In the genomic region with DNA sequence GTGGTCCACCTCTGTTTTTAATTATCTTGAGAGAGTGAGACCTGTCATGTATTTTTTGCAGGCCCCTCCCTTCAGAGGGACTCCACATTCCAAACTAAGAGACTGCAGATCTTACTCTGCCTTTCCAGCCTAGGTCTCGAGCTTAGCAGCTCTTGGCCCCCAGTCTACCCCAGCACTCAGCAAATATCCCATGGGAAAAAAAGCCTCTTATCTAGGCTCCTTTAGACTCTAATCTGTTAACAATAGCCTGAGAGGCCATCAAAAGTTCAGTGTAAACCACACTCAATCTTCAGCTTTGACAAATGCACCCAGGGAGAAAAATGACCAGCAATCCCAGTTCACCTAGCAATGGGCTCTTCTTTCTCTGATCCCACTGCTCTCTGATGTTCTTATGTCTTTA, we compare ENCODE assay signal across 1 cellular context.
TF ChIP-seq lines count a peak whose summit lies in the region.

No MANE protein-coding gene starts in this region.

TF ChIP-seq in HEK293, 187 proteins besides CTCF, POLR2A, EP300 and RAD21 (continued from another document):
- TF ChIP-seq, protein P1, sequence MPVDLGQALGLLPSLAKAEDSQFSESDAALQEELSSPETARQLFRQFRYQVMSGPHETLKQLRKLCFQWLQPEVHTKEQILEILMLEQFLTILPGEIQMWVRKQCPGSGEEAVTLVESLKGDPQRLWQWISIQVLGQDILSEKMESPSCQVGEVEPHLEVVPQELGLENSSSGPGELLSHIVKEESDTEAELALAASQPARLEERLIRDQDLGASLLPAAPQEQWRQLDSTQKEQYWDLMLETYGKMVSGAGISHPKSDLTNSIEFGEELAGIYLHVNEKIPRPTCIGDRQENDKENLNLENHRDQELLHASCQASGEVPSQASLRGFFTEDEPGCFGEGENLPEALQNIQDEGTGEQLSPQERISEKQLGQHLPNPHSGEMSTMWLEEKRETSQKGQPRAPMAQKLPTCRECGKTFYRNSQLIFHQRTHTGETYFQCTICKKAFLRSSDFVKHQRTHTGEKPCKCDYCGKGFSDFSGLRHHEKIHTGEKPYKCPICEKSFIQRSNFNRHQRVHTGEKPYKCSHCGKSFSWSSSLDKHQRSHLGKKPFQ (tag by site-specific recombination; IDR thresholded peaks at IDR 0.05), result peak; percentile 77
- TF ChIP-seq IKZF3 (tag by site-specific recombination; IDR thresholded peaks at IDR 0.05) (peak; percentile 73), ZBTB21 (tag by site-specific recombination; IDR thresholded peaks at IDR 0.05) (no peak), ZNF112 (tag by site-specific recombination; IDR thresholded peaks at IDR 0.05) (no peak), ZNF473 (tag by site-specific recombination; IDR thresholded peaks at IDR 0.05) (no peak), ZBTB20 (tag by site-specific recombination; IDR thresholded peaks at IDR 0.05) (no peak), ZNF623 (tag by site-specific recombination; IDR thresholded peaks at IDR 0.05) (no peak), GLIS1 (tag by site-specific recombination; IDR thresholded peaks at IDR 0.05) (peak; percentile 21; the same call in 1 of the 2 replicates), OVOL3 (tag by site-specific recombination; IDR thresholded peaks at IDR 0.05) (no peak), ZNF223 (tag by site-specific recombination; IDR thresholded peaks at IDR 0.05) (no peak), MYNN (tag by site-specific recombination; IDR thresholded peaks at IDR 0.05; ENCODE audit: borderline replicate concordance) (0 out of 2 replicates have a peak, but pooled peaks have one; percentile 30), ZNF155 (tag by site-specific recombination; IDR thresholded peaks at IDR 0.05) (no peak), HOXC10 (CRISPR knock-in tag; IDR thresholded peaks at IDR 0.05) (no peak), ZNF629 (tag by site-specific recombination; IDR thresholded peaks at IDR 0.05) (no peak; the same call in 1 of the 2 replicates), ZNF341 (tag by site-specific recombination; IDR thresholded peaks at IDR 0.05; ENCODE audit: low read depth) (peak; percentile 28; the same call in 1 of the 2 replicates), ZNF830 (tag by site-specific recombination; IDR thresholded peaks at IDR 0.05; ENCODE audit: low read depth) (no peak), ZNF596 (tag by site-specific recombination; IDR thresholded peaks at IDR 0.05) (0 out of 2 replicates have a peak, but pooled peaks have one; percentile 28), ZNF776 (tag by site-specific recombination; IDR thresholded peaks at IDR 0.05; ENCODE audit: borderline replicate concordance) (no peak), FEZF1 (tag by site-specific recombination; IDR thresholded peaks at IDR 0.05) (peak; percentile 77; the same call in 1 of the 2 replicates), ZNF530 (tag by site-specific recombination; IDR thresholded peaks at IDR 0.05; ENCODE audit: low read depth) (no peak), ZSCAN30 (tag by site-specific recombination; IDR thresholded peaks at IDR 0.05) (no peak), ZXDB (tag by site-specific recombination; IDR thresholded peaks at IDR 0.05) (peak; percentile 73), ZSCAN16 (tag by site-specific recombination; IDR thresholded peaks at IDR 0.05) (no peak), ZSCAN23 (tag by site-specific recombination; IDR thresholded peaks at IDR 0.05) (0 out of 2 replicates have a peak, but pooled peaks have one; percentile 34), ZNF792 (tag by site-specific recombination; IDR thresholded peaks at IDR 0.05) (no peak), ZNF133 (tag by site-specific recombination; IDR thresholded peaks at IDR 0.05) (no peak), RBAK (tag by site-specific recombination; IDR thresholded peaks at IDR 0.05) (no peak), ZNF610 (tag by site-specific recombination; IDR thresholded peaks at IDR 0.05; ENCODE audit: borderline replicate concordance) (0 out of 2 replicates have a peak, but pooled peaks have one; percentile 34), ZNF16 (tag by site-specific recombination; IDR thresholded peaks at IDR 0.05; ENCODE audit: low read depth) (no peak), ZNF558 (tag by site-specific recombination; IDR thresholded peaks at IDR 0.05) (no peak), OSR2 (tag by site-specific recombination; IDR thresholded peaks at IDR 0.05) (peak; percentile 67; the same call in 1 of the 2 replicates), MEIS1 (CRISPR knock-in tag; IDR thresholded peaks at IDR 0.05; ENCODE audit: borderline replicate concordance) (peak; percentile 23; the same call in 1 of the 2 replicates), KLF8 (tag by site-specific recombination; IDR thresholded peaks at IDR 0.05) (peak; percentile 42; the same call in 1 of the 2 replicates), ZNF157 (tag by site-specific recombination; IDR thresholded peaks at IDR 0.05) (no peak), SP3 (tag by site-specific recombination; IDR thresholded peaks at IDR 0.05) (no peak), ZNF837 (tag by site-specific recombination; IDR thresholded peaks at IDR 0.05) (no peak)
- TF ChIP-seq, protein P2, sequence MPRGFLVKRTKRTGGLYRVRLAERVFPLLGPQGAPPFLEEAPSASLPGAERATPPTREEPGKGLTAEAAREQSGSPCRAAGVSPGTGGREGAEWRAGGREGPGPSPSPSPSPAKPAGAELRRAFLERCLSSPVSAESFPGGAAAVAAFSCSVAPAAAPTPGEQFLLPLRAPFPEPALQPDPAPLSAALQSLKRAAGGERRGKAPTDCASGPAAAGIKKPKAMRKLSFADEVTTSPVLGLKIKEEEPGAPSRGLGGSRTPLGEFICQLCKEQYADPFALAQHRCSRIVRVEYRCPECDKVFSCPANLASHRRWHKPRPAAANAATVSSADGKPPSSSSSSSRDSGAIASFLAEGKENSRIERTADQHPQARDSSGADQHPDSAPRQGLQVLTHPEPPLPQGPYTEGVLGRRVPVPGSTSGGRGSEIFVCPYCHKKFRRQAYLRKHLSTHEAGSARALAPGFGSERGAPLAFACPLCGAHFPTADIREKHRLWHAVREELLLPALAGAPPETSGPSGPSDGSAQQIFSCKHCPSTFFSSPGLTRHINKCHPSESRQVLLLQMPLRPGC (tag by site-specific recombination; IDR thresholded peaks at IDR 0.05), result peak; percentile 31; the same call in 1 of the 2 replicates
- TF ChIP-seq, protein P3, sequence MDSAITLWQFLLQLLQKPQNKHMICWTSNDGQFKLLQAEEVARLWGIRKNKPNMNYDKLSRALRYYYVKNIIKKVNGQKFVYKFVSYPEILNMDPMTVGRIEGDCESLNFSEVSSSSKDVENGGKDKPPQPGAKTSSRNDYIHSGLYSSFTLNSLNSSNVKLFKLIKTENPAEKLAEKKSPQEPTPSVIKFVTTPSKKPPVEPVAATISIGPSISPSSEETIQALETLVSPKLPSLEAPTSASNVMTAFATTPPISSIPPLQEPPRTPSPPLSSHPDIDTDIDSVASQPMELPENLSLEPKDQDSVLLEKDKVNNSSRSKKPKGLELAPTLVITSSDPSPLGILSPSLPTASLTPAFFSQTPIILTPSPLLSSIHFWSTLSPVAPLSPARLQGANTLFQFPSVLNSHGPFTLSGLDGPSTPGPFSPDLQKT (IDR thresholded peaks at IDR 0.05; ENCODE audit: borderline replicate concordance, low read depth, low read length), result no peak
- TF ChIP-seq, protein P4, sequence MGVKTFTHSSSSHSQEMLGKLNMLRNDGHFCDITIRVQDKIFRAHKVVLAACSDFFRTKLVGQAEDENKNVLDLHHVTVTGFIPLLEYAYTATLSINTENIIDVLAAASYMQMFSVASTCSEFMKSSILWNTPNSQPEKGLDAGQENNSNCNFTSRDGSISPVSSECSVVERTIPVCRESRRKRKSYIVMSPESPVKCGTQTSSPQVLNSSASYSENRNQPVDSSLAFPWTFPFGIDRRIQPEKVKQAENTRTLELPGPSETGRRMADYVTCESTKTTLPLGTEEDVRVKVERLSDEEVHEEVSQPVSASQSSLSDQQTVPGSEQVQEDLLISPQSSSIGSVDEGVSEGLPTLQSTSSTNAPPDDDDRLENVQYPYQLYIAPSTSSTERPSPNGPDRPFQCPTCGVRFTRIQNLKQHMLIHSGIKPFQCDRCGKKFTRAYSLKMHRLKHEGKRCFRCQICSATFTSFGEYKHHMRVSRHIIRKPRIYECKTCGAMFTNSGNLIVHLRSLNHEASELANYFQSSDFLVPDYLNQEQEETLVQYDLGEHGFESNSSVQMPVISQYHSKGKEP (tag by site-specific recombination; IDR thresholded peaks at IDR 0.05), result 0 out of 2 replicates have a peak, but pooled peaks have one; percentile 50
- TF ChIP-seq, protein P5, sequence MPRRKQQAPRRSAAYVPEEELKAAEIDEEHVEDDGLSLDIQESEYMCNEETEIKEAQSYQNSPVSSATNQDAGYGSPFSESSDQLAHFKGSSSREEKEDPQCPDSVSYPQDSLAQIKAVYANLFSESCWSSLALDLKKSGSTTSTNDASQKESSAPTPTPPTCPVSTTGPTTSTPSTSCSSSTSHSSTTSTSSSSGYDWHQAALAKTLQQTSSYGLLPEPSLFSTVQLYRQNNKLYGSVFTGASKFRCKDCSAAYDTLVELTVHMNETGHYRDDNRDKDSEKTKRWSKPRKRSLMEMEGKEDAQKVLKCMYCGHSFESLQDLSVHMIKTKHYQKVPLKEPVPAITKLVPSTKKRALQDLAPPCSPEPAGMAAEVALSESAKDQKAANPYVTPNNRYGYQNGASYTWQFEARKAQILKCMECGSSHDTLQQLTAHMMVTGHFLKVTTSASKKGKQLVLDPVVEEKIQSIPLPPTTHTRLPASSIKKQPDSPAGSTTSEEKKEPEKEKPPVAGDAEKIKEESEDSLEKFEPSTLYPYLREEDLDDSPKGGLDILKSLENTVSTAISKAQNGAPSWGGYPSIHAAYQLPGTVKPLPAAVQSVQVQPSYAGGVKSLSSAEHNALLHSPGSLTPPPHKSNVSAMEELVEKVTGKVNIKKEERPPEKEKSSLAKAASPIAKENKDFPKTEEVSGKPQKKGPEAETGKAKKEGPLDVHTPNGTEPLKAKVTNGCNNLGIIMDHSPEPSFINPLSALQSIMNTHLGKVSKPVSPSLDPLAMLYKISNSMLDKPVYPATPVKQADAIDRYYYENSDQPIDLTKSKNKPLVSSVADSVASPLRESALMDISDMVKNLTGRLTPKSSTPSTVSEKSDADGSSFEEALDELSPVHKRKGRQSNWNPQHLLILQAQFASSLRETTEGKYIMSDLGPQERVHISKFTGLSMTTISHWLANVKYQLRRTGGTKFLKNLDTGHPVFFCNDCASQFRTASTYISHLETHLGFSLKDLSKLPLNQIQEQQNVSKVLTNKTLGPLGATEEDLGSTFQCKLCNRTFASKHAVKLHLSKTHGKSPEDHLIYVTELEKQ (tag by site-specific recombination; IDR thresholded peaks at IDR 0.05; ENCODE audit: borderline replicate concordance), result 0 out of 2 replicates have a peak, but pooled peaks have one; percentile 28
- TF ChIP-seq, protein P6, sequence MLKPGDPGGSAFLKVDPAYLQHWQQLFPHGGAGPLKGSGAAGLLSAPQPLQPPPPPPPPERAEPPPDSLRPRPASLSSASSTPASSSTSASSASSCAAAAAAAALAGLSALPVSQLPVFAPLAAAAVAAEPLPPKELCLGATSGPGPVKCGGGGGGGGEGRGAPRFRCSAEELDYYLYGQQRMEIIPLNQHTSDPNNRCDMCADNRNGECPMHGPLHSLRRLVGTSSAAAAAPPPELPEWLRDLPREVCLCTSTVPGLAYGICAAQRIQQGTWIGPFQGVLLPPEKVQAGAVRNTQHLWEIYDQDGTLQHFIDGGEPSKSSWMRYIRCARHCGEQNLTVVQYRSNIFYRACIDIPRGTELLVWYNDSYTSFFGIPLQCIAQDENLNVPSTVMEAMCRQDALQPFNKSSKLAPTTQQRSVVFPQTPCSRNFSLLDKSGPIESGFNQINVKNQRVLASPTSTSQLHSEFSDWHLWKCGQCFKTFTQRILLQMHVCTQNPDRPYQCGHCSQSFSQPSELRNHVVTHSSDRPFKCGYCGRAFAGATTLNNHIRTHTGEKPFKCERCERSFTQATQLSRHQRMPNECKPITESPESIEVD (tag by site-specific recombination; IDR thresholded peaks at IDR 0.05), result peak; percentile 66
- TF ChIP-seq, protein P7, sequence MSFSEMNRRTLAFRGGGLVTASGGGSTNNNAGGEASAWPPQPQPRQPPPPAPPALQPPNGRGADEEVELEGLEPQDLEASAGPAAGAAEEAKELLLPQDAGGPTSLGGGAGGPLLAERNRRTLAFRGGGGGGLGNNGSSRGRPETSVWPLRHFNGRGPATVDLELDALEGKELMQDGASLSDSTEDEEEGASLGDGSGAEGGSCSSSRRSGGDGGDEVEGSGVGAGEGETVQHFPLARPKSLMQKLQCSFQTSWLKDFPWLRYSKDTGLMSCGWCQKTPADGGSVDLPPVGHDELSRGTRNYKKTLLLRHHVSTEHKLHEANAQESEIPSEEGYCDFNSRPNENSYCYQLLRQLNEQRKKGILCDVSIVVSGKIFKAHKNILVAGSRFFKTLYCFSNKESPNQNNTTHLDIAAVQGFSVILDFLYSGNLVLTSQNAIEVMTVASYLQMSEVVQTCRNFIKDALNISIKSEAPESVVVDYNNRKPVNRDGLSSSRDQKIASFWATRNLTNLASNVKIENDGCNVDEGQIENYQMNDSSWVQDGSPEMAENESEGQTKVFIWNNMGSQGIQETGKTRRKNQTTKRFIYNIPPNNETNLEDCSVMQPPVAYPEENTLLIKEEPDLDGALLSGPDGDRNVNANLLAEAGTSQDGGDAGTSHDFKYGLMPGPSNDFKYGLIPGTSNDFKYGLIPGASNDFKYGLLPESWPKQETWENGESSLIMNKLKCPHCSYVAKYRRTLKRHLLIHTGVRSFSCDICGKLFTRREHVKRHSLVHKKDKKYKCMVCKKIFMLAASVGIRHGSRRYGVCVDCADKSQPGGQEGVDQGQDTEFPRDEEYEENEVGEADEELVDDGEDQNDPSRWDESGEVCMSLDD (tag by site-specific recombination; IDR thresholded peaks at IDR 0.05), result no peak
- TF ChIP-seq, protein P8, sequence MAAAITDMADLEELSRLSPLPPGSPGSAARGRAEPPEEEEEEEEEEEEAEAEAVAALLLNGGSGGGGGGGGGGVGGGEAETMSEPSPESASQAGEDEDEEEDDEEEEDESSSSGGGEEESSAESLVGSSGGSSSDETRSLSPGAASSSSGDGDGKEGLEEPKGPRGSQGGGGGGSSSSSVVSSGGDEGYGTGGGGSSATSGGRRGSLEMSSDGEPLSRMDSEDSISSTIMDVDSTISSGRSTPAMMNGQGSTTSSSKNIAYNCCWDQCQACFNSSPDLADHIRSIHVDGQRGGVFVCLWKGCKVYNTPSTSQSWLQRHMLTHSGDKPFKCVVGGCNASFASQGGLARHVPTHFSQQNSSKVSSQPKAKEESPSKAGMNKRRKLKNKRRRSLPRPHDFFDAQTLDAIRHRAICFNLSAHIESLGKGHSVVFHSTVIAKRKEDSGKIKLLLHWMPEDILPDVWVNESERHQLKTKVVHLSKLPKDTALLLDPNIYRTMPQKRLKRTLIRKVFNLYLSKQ (tag by site-specific recombination; IDR thresholded peaks at IDR 0.05; ENCODE audit: borderline replicate concordance), result no peak
- TF ChIP-seq, protein P9, sequence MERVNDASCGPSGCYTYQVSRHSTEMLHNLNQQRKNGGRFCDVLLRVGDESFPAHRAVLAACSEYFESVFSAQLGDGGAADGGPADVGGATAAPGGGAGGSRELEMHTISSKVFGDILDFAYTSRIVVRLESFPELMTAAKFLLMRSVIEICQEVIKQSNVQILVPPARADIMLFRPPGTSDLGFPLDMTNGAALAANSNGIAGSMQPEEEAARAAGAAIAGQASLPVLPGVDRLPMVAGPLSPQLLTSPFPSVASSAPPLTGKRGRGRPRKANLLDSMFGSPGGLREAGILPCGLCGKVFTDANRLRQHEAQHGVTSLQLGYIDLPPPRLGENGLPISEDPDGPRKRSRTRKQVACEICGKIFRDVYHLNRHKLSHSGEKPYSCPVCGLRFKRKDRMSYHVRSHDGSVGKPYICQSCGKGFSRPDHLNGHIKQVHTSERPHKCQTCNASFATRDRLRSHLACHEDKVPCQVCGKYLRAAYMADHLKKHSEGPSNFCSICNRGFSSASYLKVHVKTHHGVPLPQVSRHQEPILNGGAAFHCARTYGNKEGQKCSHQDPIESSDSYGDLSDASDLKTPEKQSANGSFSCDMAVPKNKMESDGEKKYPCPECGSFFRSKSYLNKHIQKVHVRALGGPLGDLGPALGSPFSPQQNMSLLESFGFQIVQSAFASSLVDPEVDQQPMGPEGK (tag by site-specific recombination; IDR thresholded peaks at IDR 0.05), result peak; percentile 51; the same call in 1 of the 2 replicates
